In the genomic region with DNA sequence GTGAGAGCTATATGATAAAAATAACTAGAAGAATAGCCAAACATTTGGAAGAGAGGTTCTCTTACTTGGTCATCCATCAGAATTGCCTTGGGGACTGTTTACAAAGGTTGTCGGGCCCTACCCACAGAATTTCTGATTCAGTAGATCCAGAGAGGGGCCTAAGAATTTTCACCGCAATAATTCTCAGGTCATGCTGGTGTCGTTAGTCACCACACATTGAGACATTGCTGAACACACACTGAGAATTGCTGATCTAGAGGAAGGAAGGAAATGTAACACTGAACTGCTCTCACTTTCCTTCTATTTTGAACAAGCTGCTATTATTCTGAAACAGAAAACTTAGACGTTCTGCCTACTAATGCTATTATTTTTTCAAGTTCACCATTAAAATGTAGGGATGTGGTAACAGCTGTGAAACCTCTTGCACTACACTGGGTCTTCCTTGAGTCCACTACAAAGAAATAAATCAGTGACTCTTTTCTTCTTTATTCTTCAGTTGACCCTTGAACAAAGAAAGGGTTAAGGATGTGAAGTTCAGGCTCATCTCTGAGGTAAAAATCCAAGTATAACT, we compare ENCODE assay signal across 16 cellular contexts.
DNase-seq lines count a peak whose midpoint lies in the region; ATAC-seq and TF ChIP-seq lines count a peak whose summit lies in the region.
"Had no signal": no experiment of that assay in that cellular context is flagged by ENCODE, and none has a peak within 500 bp of the region (broad histone marks: within the 10 kb centered on the region; RNA-seq: fewer than 3 reads in every experiment).

No MANE protein-coding gene starts in this region.

- no peaks in the 10 kb centered on the region for H3K79me1 ChIP-seq in trophoblast cell (ENCODE audit: low read length)

- H3K9me3 ChIP-seq in MM.1S (replicated peaks; ENCODE audit: insufficient read depth, low read length) (no peaks in the 10 kb centered on the region), trophoblast cell (ENCODE audit: insufficient read depth, low read depth, low read length) (peaks cover 3% of the 10 kb centered on the region)
- H3K9me3 ChIP-seq: A549 had no signal

- H4K12ac ChIP-seq in trophoblast cell (ENCODE audit: low read depth, low read length): no peak overlapping the region

- no CpG with 5 or more reads among the region's 4 CpGs for WGBS in trophoblast cell (ENCODE audit: extremely low coverage, insufficient coverage, insufficient read length)

- H3K27ac ChIP-seq in MM.1S (ENCODE audit: low read length) (no peak overlapping the region), trophoblast cell (ENCODE audit: low read depth, low read length) (no peak overlapping the region)
- H3K27ac ChIP-seq: 22Rv1, A549, C4-2B had no signal

- no peak overlapping the region for H4K8ac ChIP-seq in trophoblast cell (ENCODE audit: low read depth, low read length)

- no peak overlapping the region for H2BK12ac ChIP-seq in trophoblast cell (ENCODE audit: low read length)

- no peak overlapping the region for H3K23ac ChIP-seq in trophoblast cell (ENCODE audit: low read length)

- H2BK120ac ChIP-seq in trophoblast cell (ENCODE audit: insufficient read depth, low read length, poor library complexity): no peak overlapping the region

- H3F3A ChIP-seq in MM.1S (ENCODE audit: insufficient read depth, low read length): peaks cover 20% of the 10 kb centered on the region

- no peak overlapping the region for H2BK5ac ChIP-seq in trophoblast cell (ENCODE audit: low read depth, low read length, poor library complexity)

- H3K4me1 ChIP-seq in MM.1S (ENCODE audit: low read length) (peaks cover 21% of the 10 kb centered on the region), trophoblast cell (ENCODE audit: control insufficient read depth in 1 of 2, insufficient read depth in 2 of 2, low read length in 2 of 2) (no peaks in the 10 kb centered on the region)
- H3K4me1 ChIP-seq: A549, Caco-2 had no signal

- H3K9ac ChIP-seq in MM.1S (ENCODE audit: low read length) (no peak overlapping the region), trophoblast cell (ENCODE audit: low read length) (no peak overlapping the region)
- H3K9ac ChIP-seq: BLaER1 treated with 17β-estradiol and CSF1 and Interleukin-3, amounts not matched to agents 10 nM and 100 nM had no signal

- no peak for ATAC-seq in Right ventricle myocardium inferior
- ATAC-seq: A549; CD8-positive, alpha-beta T cell had no signal

- H3K36me3 ChIP-seq in MM.1S (replicated peaks; ENCODE audit: insufficient read depth, low read length) (no peaks in the 10 kb centered on the region), trophoblast cell (ENCODE audit: control insufficient read depth in 1 of 2, insufficient read depth in 2 of 2, low read length in 2 of 2) (no peaks in the 10 kb centered on the region)
- H3K36me3 ChIP-seq: BLaER1 treated with 17β-estradiol and CSF1 and Interleukin-3, amounts not matched to agents 10 nM and 100 nM had no signal

- H3K4me3 ChIP-seq in MM.1S (ENCODE audit: low read length) (no peak overlapping the region), trophoblast cell (ENCODE audit: low read depth, low read length) (no peak overlapping the region)
- H3K4me3 ChIP-seq: A549; BLaER1 treated with 17β-estradiol and CSF1 and Interleukin-3, amounts not matched to agents 10 nM and 100 nM had no signal

- H3K18ac ChIP-seq in trophoblast cell (ENCODE audit: low read length): no peak overlapping the region

- H2AK5ac ChIP-seq in trophoblast cell (ENCODE audit: low read length): no peak overlapping the region

- H3K4me2 ChIP-seq in MM.1S (ENCODE audit: low read depth, low read length): peak overlapping the region; percentile 30
- H3K4me2 ChIP-seq in trophoblast cell (ENCODE audit: low read length): no peak overlapping the region
- H3K4me2 ChIP-seq: A549 had no signal

- H4K91ac ChIP-seq in trophoblast cell (ENCODE audit: low read depth, low read length): no peak overlapping the region

- no peak overlapping the region for H3K4ac ChIP-seq in trophoblast cell (ENCODE audit: low read depth, low read length)

- H3K79me2 ChIP-seq in MM.1S (ENCODE audit: low read length) (no peaks in the 10 kb centered on the region), trophoblast cell (ENCODE audit: control insufficient read depth, insufficient read depth, low read length, poor library complexity) (no peaks in the 10 kb centered on the region)

- DNase-seq in HT1080 (ENCODE audit: low read depth) (peak; percentile 6), MM.1S (peak; percentile 84), trophoblast cell (peak; percentile 68 to 74), GM20000 (ENCODE audit: low spot score) (no peak), Right ventricle myocardium inferior (ENCODE audit: missing footprints) (no peak)
- DNase-seq: AML-193; Caco-2; Calu3; CD4-positive, alpha-beta T cell; CD8-positive, alpha-beta T cell; DMS79 treated with DMSO at 0.1 percent for 48 hours; GF-D8 had no signal

- H3K14ac ChIP-seq in trophoblast cell (ENCODE audit: low read length): no peak overlapping the region

- peaks cover 18% of the 10 kb centered on the region for H3K27me3 ChIP-seq in MM.1S (replicated peaks; ENCODE audit: insufficient read depth, low read length)
- no peaks in the 10 kb centered on the region for H3K27me3 ChIP-seq in trophoblast cell (ENCODE audit: insufficient read depth, low read length)
- H3K27me3 ChIP-seq: BLaER1 treated with 17β-estradiol and CSF1 and Interleukin-3, amounts not matched to agents 10 nM and 100 nM had no signal

- no peaks in the 10 kb centered on the region for H3K9me2 ChIP-seq in MM.1S (replicated peaks; ENCODE audit: insufficient read depth, low read length)

- TF ChIP-seq CTCF in MM.1S (IDR thresholded peaks at IDR 0.05; ENCODE audit: low read length): no peak
- TF ChIP-seq CTCF in GM20000 (IDR thresholded peaks at IDR 0.05; ENCODE audit: extremely low read depth, missing control alignments): no peak

- H2AFZ ChIP-seq in MM.1S (ENCODE audit: low read length) (no peak overlapping the region), trophoblast cell (ENCODE audit: insufficient read depth, low read length, poor library complexity) (no peak overlapping the region)

- intact Hi-C loops in Right ventricle myocardium inferior (cut with DNase I): no loop called here

- H4K20me1 ChIP-seq in MM.1S (ENCODE audit: insufficient read depth, low read length): no peaks in the 10 kb centered on the region; the same call in 1 of the 2 replicates
- H4K20me1 ChIP-seq: BLaER1 treated with 17β-estradiol and CSF1 and Interleukin-3, amounts not matched to agents 10 nM and 100 nM had no signal

Comparison
In these comparisons a context has a peak if more than half of its experiments do, and no peak if none do; other contexts are left out.
1. DNase-seq: peak in HT1080 (single experiment), MM.1S (single experiment) and trophoblast cell (2 of 2); none in GM20000 (single experiment) and Right ventricle myocardium inferior (single experiment).